Comparison of ENCODE assay signal across 1 cellular context in genomic region chr22:35378547-35379078, GRCh38.
TF ChIP-seq lines count a peak whose summit lies in the region.

No MANE protein-coding gene starts in this region.

TF ChIP-seq in HepG2, 621 proteins besides CTCF, POLR2A, EP300 and RAD21 (continued from another document and continues in another):
- TF ChIP-seq, protein P1, sequence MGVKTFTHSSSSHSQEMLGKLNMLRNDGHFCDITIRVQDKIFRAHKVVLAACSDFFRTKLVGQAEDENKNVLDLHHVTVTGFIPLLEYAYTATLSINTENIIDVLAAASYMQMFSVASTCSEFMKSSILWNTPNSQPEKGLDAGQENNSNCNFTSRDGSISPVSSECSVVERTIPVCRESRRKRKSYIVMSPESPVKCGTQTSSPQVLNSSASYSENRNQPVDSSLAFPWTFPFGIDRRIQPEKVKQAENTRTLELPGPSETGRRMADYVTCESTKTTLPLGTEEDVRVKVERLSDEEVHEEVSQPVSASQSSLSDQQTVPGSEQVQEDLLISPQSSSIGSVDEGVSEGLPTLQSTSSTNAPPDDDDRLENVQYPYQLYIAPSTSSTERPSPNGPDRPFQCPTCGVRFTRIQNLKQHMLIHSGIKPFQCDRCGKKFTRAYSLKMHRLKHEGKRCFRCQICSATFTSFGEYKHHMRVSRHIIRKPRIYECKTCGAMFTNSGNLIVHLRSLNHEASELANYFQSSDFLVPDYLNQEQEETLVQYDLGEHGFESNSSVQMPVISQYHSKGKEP (CRISPR knock-in tag; IDR thresholded peaks at IDR 0.05), result no peak
- no peak for TF ChIP-seq ZNF570 (CRISPR knock-in tag; IDR thresholded peaks at IDR 0.05; ENCODE audit: borderline replicate concordance)
- 0 out of 2 replicates have a peak, but pooled peaks have one; percentile 12 for TF ChIP-seq HNF4G (IDR thresholded peaks at IDR 0.05; ENCODE audit: borderline replicate concordance, low read depth, low read length)
- TF ChIP-seq HNF4G (CRISPR knock-in tag; IDR thresholded peaks at IDR 0.05; ENCODE audit: borderline replicate concordance, low read depth), result no peak
- TF ChIP-seq SPEN (CRISPR knock-in tag; IDR thresholded peaks at IDR 0.05; ENCODE audit: low read depth), result no peak
- no peak for TF ChIP-seq UBTF (CRISPR knock-in tag; IDR thresholded peaks at IDR 0.05)
- TF ChIP-seq, protein P2, sequence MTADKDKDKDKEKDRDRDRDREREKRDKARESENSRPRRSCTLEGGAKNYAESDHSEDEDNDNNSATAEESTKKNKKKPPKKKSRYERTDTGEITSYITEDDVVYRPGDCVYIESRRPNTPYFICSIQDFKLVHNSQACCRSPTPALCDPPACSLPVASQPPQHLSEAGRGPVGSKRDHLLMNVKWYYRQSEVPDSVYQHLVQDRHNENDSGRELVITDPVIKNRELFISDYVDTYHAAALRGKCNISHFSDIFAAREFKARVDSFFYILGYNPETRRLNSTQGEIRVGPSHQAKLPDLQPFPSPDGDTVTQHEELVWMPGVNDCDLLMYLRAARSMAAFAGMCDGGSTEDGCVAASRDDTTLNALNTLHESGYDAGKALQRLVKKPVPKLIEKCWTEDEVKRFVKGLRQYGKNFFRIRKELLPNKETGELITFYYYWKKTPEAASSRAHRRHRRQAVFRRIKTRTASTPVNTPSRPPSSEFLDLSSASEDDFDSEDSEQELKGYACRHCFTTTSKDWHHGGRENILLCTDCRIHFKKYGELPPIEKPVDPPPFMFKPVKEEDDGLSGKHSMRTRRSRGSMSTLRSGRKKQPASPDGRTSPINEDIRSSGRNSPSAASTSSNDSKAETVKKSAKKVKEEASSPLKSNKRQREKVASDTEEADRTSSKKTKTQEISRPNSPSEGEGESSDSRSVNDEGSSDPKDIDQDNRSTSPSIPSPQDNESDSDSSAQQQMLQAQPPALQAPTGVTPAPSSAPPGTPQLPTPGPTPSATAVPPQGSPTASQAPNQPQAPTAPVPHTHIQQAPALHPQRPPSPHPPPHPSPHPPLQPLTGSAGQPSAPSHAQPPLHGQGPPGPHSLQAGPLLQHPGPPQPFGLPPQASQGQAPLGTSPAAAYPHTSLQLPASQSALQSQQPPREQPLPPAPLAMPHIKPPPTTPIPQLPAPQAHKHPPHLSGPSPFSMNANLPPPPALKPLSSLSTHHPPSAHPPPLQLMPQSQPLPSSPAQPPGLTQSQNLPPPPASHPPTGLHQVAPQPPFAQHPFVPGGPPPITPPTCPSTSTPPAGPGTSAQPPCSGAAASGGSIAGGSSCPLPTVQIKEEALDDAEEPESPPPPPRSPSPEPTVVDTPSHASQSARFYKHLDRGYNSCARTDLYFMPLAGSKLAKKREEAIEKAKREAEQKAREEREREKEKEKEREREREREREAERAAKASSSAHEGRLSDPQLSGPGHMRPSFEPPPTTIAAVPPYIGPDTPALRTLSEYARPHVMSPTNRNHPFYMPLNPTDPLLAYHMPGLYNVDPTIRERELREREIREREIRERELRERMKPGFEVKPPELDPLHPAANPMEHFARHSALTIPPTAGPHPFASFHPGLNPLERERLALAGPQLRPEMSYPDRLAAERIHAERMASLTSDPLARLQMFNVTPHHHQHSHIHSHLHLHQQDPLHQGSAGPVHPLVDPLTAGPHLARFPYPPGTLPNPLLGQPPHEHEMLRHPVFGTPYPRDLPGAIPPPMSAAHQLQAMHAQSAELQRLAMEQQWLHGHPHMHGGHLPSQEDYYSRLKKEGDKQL (CRISPR knock-in tag; IDR thresholded peaks at IDR 0.05; ENCODE audit: low read depth), result no peak
- no peak for TF ChIP-seq SOX13 (IDR thresholded peaks at IDR 0.05)
- peak in 1 of 2 experiments; percentile 45; a peak in 1 of 4 replicates for TF ChIP-seq SOX13 (CRISPR knock-in tag; conservative IDR thresholded peaks at IDR 0.05 in 1 of 2, IDR thresholded peaks at IDR 0.05 in 1 of 2)
- TF ChIP-seq, protein P3, sequence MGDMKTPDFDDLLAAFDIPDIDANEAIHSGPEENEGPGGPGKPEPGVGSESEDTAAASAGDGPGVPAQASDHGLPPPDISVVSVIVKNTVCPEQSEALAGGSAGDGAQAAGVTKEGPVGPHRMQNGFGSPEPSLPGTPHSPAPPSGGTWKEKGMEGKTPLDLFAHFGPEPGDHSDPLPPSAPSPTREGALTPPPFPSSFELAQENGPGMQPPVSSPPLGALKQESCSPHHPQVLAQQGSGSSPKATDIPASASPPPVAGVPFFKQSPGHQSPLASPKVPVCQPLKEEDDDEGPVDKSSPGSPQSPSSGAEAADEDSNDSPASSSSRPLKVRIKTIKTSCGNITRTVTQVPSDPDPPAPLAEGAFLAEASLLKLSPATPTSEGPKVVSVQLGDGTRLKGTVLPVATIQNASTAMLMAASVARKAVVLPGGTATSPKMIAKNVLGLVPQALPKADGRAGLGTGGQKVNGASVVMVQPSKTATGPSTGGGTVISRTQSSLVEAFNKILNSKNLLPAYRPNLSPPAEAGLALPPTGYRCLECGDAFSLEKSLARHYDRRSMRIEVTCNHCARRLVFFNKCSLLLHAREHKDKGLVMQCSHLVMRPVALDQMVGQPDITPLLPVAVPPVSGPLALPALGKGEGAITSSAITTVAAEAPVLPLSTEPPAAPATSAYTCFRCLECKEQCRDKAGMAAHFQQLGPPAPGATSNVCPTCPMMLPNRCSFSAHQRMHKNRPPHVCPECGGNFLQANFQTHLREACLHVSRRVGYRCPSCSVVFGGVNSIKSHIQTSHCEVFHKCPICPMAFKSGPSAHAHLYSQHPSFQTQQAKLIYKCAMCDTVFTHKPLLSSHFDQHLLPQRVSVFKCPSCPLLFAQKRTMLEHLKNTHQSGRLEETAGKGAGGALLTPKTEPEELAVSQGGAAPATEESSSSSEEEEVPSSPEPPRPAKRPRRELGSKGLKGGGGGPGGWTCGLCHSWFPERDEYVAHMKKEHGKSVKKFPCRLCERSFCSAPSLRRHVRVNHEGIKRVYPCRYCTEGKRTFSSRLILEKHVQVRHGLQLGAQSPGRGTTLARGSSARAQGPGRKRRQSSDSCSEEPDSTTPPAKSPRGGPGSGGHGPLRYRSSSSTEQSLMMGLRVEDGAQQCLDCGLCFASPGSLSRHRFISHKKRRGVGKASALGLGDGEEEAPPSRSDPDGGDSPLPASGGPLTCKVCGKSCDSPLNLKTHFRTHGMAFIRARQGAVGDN (CRISPR knock-in tag; IDR thresholded peaks at IDR 0.05), result 0 out of 2 replicates have a peak, but pooled peaks have one; percentile 13
- TF ChIP-seq, protein P4, sequence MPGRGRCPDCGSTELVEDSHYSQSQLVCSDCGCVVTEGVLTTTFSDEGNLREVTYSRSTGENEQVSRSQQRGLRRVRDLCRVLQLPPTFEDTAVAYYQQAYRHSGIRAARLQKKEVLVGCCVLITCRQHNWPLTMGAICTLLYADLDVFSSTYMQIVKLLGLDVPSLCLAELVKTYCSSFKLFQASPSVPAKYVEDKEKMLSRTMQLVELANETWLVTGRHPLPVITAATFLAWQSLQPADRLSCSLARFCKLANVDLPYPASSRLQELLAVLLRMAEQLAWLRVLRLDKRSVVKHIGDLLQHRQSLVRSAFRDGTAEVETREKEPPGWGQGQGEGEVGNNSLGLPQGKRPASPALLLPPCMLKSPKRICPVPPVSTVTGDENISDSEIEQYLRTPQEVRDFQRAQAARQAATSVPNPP (CRISPR knock-in tag; IDR thresholded peaks at IDR 0.05), result no peak
- TF ChIP-seq NCOR1 (IDR thresholded peaks at IDR 0.05; ENCODE audit: borderline replicate concordance, low read length), result no peak
- TF ChIP-seq, protein P5, sequence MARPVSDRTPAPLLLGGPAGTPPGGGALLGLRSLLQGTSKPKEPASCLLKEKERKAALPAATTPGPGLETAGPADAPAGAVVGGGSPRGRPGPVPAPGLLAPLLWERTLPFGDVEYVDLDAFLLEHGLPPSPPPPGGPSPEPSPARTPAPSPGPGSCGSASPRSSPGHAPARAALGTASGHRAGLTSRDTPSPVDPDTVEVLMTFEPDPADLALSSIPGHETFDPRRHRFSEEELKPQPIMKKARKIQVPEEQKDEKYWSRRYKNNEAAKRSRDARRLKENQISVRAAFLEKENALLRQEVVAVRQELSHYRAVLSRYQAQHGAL (CRISPR knock-in tag; IDR thresholded peaks at IDR 0.05; ENCODE audit: not compliant biosample characterization), result no peak
- TF ChIP-seq BCL6 (CRISPR knock-in tag; IDR thresholded peaks at IDR 0.05), result peak; percentile 44
- TF ChIP-seq CBFB (CRISPR knock-in tag; IDR thresholded peaks at IDR 0.05), result no peak
- no peak for TF ChIP-seq ZSCAN20 (CRISPR knock-in tag; IDR thresholded peaks at IDR 0.05; ENCODE audit: borderline replicate concordance)
- no peak for TF ChIP-seq ZEB1 (IDR thresholded peaks at IDR 0.05; ENCODE audit: insufficient replicate concordance, low read depth)
- TF ChIP-seq, protein P6, sequence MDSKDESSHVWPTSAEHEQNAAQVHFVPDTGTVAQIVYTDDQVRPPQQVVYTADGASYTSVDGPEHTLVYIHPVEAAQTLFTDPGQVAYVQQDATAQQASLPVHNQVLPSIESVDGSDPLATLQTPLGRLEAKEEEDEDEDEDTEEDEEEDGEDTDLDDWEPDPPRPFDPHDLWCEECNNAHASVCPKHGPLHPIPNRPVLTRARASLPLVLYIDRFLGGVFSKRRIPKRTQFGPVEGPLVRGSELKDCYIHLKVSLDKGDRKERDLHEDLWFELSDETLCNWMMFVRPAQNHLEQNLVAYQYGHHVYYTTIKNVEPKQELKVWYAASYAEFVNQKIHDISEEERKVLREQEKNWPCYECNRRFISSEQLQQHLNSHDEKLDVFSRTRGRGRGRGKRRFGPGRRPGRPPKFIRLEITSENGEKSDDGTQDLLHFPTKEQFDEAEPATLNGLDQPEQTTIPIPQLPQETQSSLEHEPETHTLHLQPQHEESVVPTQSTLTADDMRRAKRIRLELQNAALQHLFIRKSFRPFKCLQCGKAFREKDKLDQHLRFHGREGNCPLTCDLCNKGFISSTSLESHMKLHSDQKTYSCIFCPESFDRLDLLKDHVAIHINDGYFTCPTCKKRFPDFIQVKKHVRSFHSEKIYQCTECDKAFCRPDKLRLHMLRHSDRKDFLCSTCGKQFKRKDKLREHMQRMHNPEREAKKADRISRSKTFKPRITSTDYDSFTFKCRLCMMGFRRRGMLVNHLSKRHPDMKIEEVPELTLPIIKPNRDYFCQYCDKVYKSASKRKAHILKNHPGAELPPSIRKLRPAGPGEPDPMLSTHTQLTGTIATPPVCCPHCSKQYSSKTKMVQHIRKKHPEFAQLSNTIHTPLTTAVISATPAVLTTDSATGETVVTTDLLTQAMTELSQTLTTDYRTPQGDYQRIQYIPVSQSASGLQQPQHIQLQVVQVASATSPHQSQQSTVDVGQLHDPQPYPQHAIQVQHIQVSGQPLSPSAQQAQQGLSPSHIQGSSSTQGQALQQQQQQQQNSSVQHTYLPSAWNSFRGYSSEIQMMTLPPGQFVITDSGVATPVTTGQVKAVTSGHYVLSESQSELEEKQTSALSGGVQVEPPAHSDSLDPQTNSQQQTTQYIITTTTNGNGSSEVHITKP (CRISPR knock-in tag; IDR thresholded peaks at IDR 0.05; ENCODE audit: low read depth), result 0 out of 2 replicates have a peak, but pooled peaks have one; percentile 11
- TF ChIP-seq RARA (CRISPR knock-in tag; IDR thresholded peaks at IDR 0.05), result peak; percentile 45; the same call in 1 of the 2 replicates
- no peak for TF ChIP-seq EEA1 (CRISPR knock-in tag; IDR thresholded peaks at IDR 0.05; ENCODE audit: borderline replicate concordance)
- no peak for TF ChIP-seq PAXIP1 (CRISPR knock-in tag; conservative IDR thresholded peaks at IDR 0.05)
